In the genomic region with DNA sequence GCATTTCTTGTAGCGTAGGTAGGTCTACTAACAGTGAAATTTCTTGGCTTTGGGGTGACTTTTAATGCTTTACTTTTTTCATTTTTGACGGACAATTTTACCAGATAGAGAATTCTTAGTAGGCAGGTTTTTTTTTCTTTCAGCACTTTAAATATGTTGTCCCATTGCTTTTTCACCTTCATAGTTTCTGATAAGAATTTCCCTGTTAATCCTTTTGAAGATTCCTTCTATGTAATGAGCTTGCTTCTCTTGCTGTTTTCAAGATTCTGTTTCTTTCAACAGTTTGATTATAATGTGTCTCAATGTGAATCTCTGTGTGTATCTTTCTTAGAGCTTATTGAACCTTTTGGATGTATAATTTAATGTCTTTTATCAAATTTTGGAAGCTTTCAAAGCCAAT, we compare ENCODE assay signal across 28 cellular contexts.
"Had no signal": no experiment of that assay in that cellular context is flagged by ENCODE, and none has a peak within 500 bp of the region (broad histone marks: within the 10 kb centered on the region; RNA-seq: fewer than 3 reads in every experiment).

No MANE protein-coding gene starts in this region.

- H3K27me3 Mint-ChIP-seq: dendritic cell treated with granulocyte-macrophage colony-stimulating factor and Interleukin-4, amounts not matched to agents 40 ng/mL and 50 ng/mL, for 4 days; effector memory CD8-positive, alpha-beta T cell; naive B cell had no signal

- H3K4me3 Mint-ChIP-seq: dendritic cell treated with granulocyte-macrophage colony-stimulating factor and Interleukin-4, amounts not matched to agents 40 ng/mL and 50 ng/mL, for 4 days; effector memory CD8-positive, alpha-beta T cell; endodermal cell; mesothelial cell of epicardium; naive B cell had no signal

- DNase-seq: colonic mucosa; cortex of kidney; effector CD8-positive, alpha-beta T cell; effector memory CD8-positive, alpha-beta T cell; endodermal cell; erythroblast; esophagus squamous epithelium; foreskin fibroblast; foreskin melanocyte; gastrocnemius medialis; glutamatergic neuron; head of caudate nucleus; heart right ventricle; hippocampal formation; left cardiac atrium; left lung; left ventricle myocardium superior; lower lobe of right lung; mesenchymal stem cell; mucosa of descending colon; naive B cell had no signal

- H3K36me3 ChIP-seq: colonic mucosa, esophagus squamous epithelium, gastrocnemius medialis, heart right ventricle, left lung, lower lobe of right lung had no signal

- H3K4me1 ChIP-seq: colonic mucosa, gastrocnemius medialis, lower lobe of right lung had no signal

- FAIRE-seq: endometrium, islet of Langerhans, keratinocyte had no signal

- H3K4me1 Mint-ChIP-seq: mesothelial cell of epicardium had no signal

- ATAC-seq: effector memory CD8-positive, alpha-beta T cell; esophagus mucosa; gastrocnemius medialis; heart right ventricle; left cardiac atrium; left lung; left ventricle myocardium superior; lower lobe of right lung; mucosa of descending colon had no signal

- H3K9me3 Mint-ChIP-seq: dendritic cell treated with granulocyte-macrophage colony-stimulating factor and Interleukin-4, amounts not matched to agents 40 ng/mL and 50 ng/mL, for 4 days; effector memory CD8-positive, alpha-beta T cell had no signal

- H3K27ac ChIP-seq: colonic mucosa, epithelial cell of prostate, esophagus squamous epithelium, gastrocnemius medialis, heart right ventricle, left lung, lower lobe of right lung had no signal

- H3K9me3 ChIP-seq: colonic mucosa, esophagus squamous epithelium, gastrocnemius medialis, left lung, lower lobe of right lung, mucosa of descending colon had no signal

- H3K27me3 ChIP-seq: colonic mucosa, esophagus squamous epithelium, gastrocnemius medialis, heart right ventricle, left lung had no signal

- H3K27ac Mint-ChIP-seq: dendritic cell treated with granulocyte-macrophage colony-stimulating factor and Interleukin-4, amounts not matched to agents 40 ng/mL and 50 ng/mL, for 4 days; effector memory CD8-positive, alpha-beta T cell; endodermal cell; mesothelial cell of epicardium had no signal

- H3K4me3 ChIP-seq: colonic mucosa, esophagus squamous epithelium, gastrocnemius medialis, heart right ventricle, left lung, lower lobe of right lung, mucosa of descending colon had no signal
